13 cellular contexts compared by ENCODE assay signal in the genomic region with DNA sequence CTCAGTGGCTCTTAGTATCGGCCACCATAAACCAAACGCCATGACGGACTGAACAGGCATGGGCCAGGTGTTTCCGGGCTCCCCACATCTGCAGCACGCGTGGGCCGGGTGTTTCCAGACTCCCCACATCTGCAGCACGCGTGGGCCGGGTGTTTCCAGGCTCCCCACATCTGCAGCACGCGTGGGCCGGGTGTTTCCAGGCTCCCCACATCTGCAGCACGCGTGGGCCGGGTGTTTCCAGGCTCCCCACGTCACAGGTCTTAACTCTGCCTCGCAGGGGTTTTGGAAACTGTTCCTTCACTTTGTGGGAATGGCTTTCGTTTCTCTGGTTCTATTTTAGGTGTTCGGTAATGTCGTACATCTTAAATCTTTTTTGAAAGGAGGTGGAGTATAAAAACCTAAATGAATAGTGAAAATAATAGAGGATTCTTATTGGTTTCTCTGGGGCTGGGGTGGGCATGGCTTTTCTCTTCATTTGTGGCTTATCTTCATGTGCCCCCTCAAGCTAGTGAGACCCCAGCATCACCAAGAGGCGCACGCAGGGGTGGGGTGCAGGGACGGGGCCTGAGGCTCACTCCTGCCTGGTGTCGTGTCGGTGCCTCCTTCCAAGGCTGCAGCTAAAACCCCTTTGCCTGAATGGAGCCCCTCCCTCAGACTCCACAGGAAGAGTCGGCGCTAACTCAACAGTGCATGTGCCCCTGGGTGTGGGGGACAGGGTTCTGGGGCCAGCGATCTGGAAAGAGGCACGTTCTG.
"Had no signal": no experiment of that assay in that cellular context is flagged by ENCODE, and none has a peak within 500 bp of the region (broad histone marks: within the 10 kb centered on the region; RNA-seq: fewer than 3 reads in every experiment).

No MANE protein-coding gene starts in this region.

- H3K9me3 Mint-ChIP-seq: activated CD4-positive, alpha-beta T cell treated with anti-CD3 and anti-CD28 coated beads, Interleukin-2, amount 10 ng/mL, durations not matched to agents 7 days and 5 days; nephron progenitor cell had no signal

- H3K36me3 ChIP-seq: colonic mucosa, left ventricle myocardium inferior had no signal

- H3K27me3 ChIP-seq: colonic mucosa had no signal

- H3K4me1 Mint-ChIP-seq: activated CD4-positive, alpha-beta T cell treated with anti-CD3 and anti-CD28 coated beads, Interleukin-2, amount 10 ng/mL, durations not matched to agents 7 days and 5 days had no signal

- H3K27ac ChIP-seq: colonic mucosa, left ventricle myocardium inferior had no signal

- H3K27me3 Mint-ChIP-seq: activated naive CD8-positive, alpha-beta T cell had no signal

- H3K27ac Mint-ChIP-seq: activated CD4-positive, alpha-beta T cell treated with anti-CD3 and anti-CD28 coated beads, Interleukin-2, amount 10 ng/mL, durations not matched to agents 7 days and 5 days; activated naive CD8-positive, alpha-beta T cell; nephron progenitor cell; progenitor cell of endocrine pancreas had no signal

- ATAC-seq: activated CD4-positive, CD25-positive, alpha-beta regulatory T cell treated with anti-CD3 and anti-CD28 coated beads, Interleukin-2, amount 50 U/mL, for 24 hours; stimulated activated naive CD8-positive, alpha-beta T cell treated with anti-CD3 and anti-CD28 coated beads, Interleukin-15, Interleukin-2, amounts not matched to agents 100 U/mL and 50 U/mL, for 24 hours had no signal

- H3K9me3 ChIP-seq: colonic mucosa, left ventricle myocardium inferior had no signal

- H3K4me3 Mint-ChIP-seq: activated CD4-positive, alpha-beta T cell treated with anti-CD3 and anti-CD28 coated beads, Interleukin-2, amount 10 ng/mL, durations not matched to agents 7 days and 5 days; activated naive CD8-positive, alpha-beta T cell; nephron progenitor cell had no signal

- H3K4me3 ChIP-seq: colonic mucosa, left ventricle myocardium inferior had no signal

- H3K4me1 ChIP-seq: colonic mucosa, left ventricle myocardium inferior had no signal

- H3K36me3 Mint-ChIP-seq: activated naive CD8-positive, alpha-beta T cell had no signal

- DNase-seq: activated CD4-positive, alpha-beta T cell treated with anti-CD3 and anti-CD28 coated beads, Interleukin-2, amount 10 ng/mL, durations not matched to agents 7 days and 5 days; activated CD8-positive, alpha-beta memory T cell treated with anti-CD3 and anti-CD28 coated beads for 24 hours; activated CD8-positive, alpha-beta memory T cell treated with anti-CD3 and anti-CD28 coated beads, Interleukin-2, amount 50 U/mL, for 48 hours; activated gamma-delta T cell; activated T-cell treated with anti-CD3 and anti-CD28 coated beads, Interleukin-2, amount 50 U/mL, for 48 hours; colonic mucosa; left ventricle myocardium inferior; nephron progenitor cell; stimulated activated naive CD8-positive, alpha-beta T cell treated with anti-CD3 and anti-CD28 coated beads, Interleukin-15, Interleukin-2, amounts not matched to agents 100 U/mL and 50 U/mL, for 24 hours; trophoblast cell had no signal
